In the genomic region with DNA sequence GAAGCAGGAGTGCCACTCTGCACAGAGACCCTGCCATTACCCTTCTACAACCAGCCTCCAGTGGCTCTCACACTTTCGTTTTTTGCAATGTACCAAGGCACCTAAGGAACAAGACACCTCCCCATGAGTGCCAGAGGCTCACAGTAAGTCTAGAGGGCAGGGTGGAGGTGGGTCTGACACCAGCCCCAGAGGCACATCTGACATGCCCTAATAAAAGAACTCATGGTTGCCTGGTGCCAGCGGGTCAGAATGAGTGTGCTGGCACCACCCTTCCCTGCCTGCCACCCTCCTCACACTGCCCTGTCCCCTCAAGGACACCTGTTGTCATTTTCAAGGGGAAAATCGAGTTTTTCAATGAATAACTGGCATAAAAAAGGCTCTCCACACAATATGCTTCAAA, we compare ENCODE assay signal across 17 cellular contexts.
"Had no signal": no experiment of that assay in that cellular context is flagged by ENCODE, and none has a peak within 500 bp of the region (broad histone marks: within the 10 kb centered on the region; RNA-seq: fewer than 3 reads in every experiment).

No MANE protein-coding gene starts in this region.

- H3K27me3 ChIP-seq: SJCRH30, stomach had no signal

- H3K4me3 ChIP-seq: SJCRH30, skin epidermis, stomach had no signal

- H3K27ac Mint-ChIP-seq: activated naive CD8-positive, alpha-beta T cell treated with anti-CD3 and anti-CD28 coated beads, Interleukin-2, amount 10 ng/mL, durations not matched to agents 7 days and 5 days; activated T-helper 1 cell treated with anti-CD3 and anti-CD28 coated beads, Interleukin-12 subunit alpha, Interleukin-12 subunit beta, Interleukin-2, Interleukin-4 antibody, amounts not matched to agents 30 ng/mL and 10 ng/mL and 1 ng/mL, durations not matched to agents 14 hours and 24 hours and 36 hours; T-helper 1 cell treated with Interleukin-12 subunit alpha and Interleukin-12 subunit beta and Interleukin-4 antibody, amounts not matched to agents 30 μg/mL and 1 μg/mL, for 36 hours had no signal

- H3K36me3 ChIP-seq: SJCRH30 had no signal

- H3K4me3 Mint-ChIP-seq: activated naive CD8-positive, alpha-beta T cell treated with anti-CD3 and anti-CD28 coated beads, Interleukin-2, amount 10 ng/mL, durations not matched to agents 7 days and 5 days; activated T-helper 1 cell treated with anti-CD3 and anti-CD28 coated beads, Interleukin-12 subunit alpha, Interleukin-12 subunit beta, Interleukin-2, Interleukin-4 antibody, amounts not matched to agents 30 ng/mL and 10 ng/mL and 1 ng/mL, durations not matched to agents 14 hours and 24 hours and 36 hours; brain; nephron progenitor cell; T-helper 1 cell treated with Interleukin-12 subunit alpha and Interleukin-12 subunit beta and Interleukin-4 antibody, amounts not matched to agents 30 μg/mL and 1 μg/mL, for 36 hours had no signal

- DNase-seq: activated CD8-positive, alpha-beta memory T cell treated with anti-CD3 and anti-CD28 coated beads for 24 hours; activated naive CD8-positive, alpha-beta T cell treated with anti-CD3 and anti-CD28 coated beads, Interleukin-2, amount 10 ng/mL, durations not matched to agents 7 days and 5 days; amygdala; central memory CD4-positive, alpha-beta T cell; mesendoderm; nephron progenitor cell; nucleus accumbens; posterior cingulate gyrus; retina; stimulated activated CD4-positive, alpha-beta T cell treated with anti-CD3 and anti-CD28 coated beads, Interleukin-15, amount 100 ng/mL, for 24 hours; stimulated activated CD4-positive, alpha-beta T cell treated with anti-CD3 and anti-CD28 coated beads, Interleukin-2, amount 100 ng/mL, for 48 hours; stomach had no signal

- H3K27me3 Mint-ChIP-seq: activated naive CD8-positive, alpha-beta T cell treated with anti-CD3 and anti-CD28 coated beads, Interleukin-2, amount 10 ng/mL, durations not matched to agents 7 days and 5 days; brain had no signal

- H3K27ac ChIP-seq: SJCRH30, skin epidermis, stomach had no signal

- H3K9me3 Mint-ChIP-seq: nephron progenitor cell; T-helper 1 cell treated with Interleukin-12 subunit alpha and Interleukin-12 subunit beta and Interleukin-4 antibody, amounts not matched to agents 30 μg/mL and 1 μg/mL, for 36 hours had no signal

- H3K9me3 ChIP-seq: SJCRH30, stomach had no signal
